In genomic region chr11:44315947-44316387, GRCh38 we compare ENCODE assay signal across 1 cellular context.
A peak's percentile ranks its signal among the peaks of the same experiment; 100 is the strongest.
TF ChIP-seq lines count a peak whose summit lies in the region.

No MANE protein-coding gene starts in this region.

TF ChIP-seq in A549, 52 proteins besides CTCF, POLR2A, EP300 and RAD21:
- TF ChIP-seq NFE2L2 (conservative IDR thresholded peaks at IDR 0.05; ENCODE audit: low read length): no peak
- TF ChIP-seq MAX (IDR thresholded peaks at IDR 0.05): peak; percentile 82
- TF ChIP-seq HOXB5 (CRISPR knock-in tag; IDR thresholded peaks at IDR 0.05): no peak
- TF ChIP-seq EHMT2 (IDR thresholded peaks at IDR 0.05; ENCODE audit: low read depth): no peak
- 0 out of 2 replicates have a peak, but pooled peaks have one; percentile 11 for TF ChIP-seq FOSL2 (IDR thresholded peaks at IDR 0.05)
- TF ChIP-seq FOSL2 (CRISPR knock-in tag; IDR thresholded peaks at IDR 0.05): peak; percentile 63
- TF ChIP-seq PHF8 (IDR thresholded peaks at IDR 0.05; ENCODE audit: borderline replicate concordance, low read depth): no peak
- no peak for TF ChIP-seq NPAS2 (CRISPR knock-in tag; IDR thresholded peaks at IDR 0.05; ENCODE audit: borderline replicate concordance)
- peak; percentile 64 for TF ChIP-seq E2F6 (IDR thresholded peaks at IDR 0.05; ENCODE audit: borderline replicate concordance, low read depth)
- TF ChIP-seq MYC (IDR thresholded peaks at IDR 0.05; ENCODE audit: borderline replicate concordance, low read length): no peak
- TF ChIP-seq RFX5 (IDR thresholded peaks at IDR 0.05): no peak
- no peak for TF ChIP-seq POLR2AphosphoS2 (conservative IDR thresholded peaks at IDR 0.05; ENCODE audit: low read length)
- TF ChIP-seq ZFP36 (IDR thresholded peaks at IDR 0.05; ENCODE audit: borderline replicate concordance, partially characterized antibody): no peak
- no peak for TF ChIP-seq SREBF2 (IDR thresholded peaks at IDR 0.05)
- no peak for TF ChIP-seq REST (IDR thresholded peaks at IDR 0.05)
- no peak for TF ChIP-seq BCL3 (IDR thresholded peaks at IDR 0.05)
- no peak for TF ChIP-seq HES2 (IDR thresholded peaks at IDR 0.05)
- no peak for TF ChIP-seq PBX3 (IDR thresholded peaks at IDR 0.05)
- no peak for TF ChIP-seq MAFK (IDR thresholded peaks at IDR 0.05; ENCODE audit: partially characterized antibody)
- no peak for TF ChIP-seq RARB (CRISPR knock-in tag; IDR thresholded peaks at IDR 0.05)
